10 cellular contexts compared by ENCODE assay signal in genomic region chr14:58898655-58899316, GRCh38.
A peak's percentile ranks its signal among the peaks of the same experiment; 100 is the strongest.
DNase-seq lines count a peak whose midpoint lies in the region; ATAC-seq and TF ChIP-seq lines count a peak whose summit lies in the region.
"Had no signal": no experiment of that assay in that cellular context is flagged by ENCODE, and none has a peak within 500 bp of the region (broad histone marks: within the 10 kb centered on the region; RNA-seq: fewer than 3 reads in every experiment).

No MANE protein-coding gene starts in this region.

- H3K4me1 ChIP-seq in upper lobe of right lung, result peaks cover 5% of the 10 kb centered on the region

- no peak for TF ChIP-seq CTCF in epithelial cell of proximal tubule (conservative IDR thresholded peaks at IDR 0.05; ENCODE audit: low read depth, low read length)
- no peak for TF ChIP-seq CTCF in upper lobe of right lung (IDR thresholded peaks at IDR 0.05)

- H3K27ac ChIP-seq in upper lobe of right lung, result no peak overlapping the region

- no peaks in the 10 kb centered on the region for H3K27me3 ChIP-seq in upper lobe of right lung

- intact Hi-C loops in upper lobe of right lung (cut with DNase I) (no loop called here), head of caudate nucleus (cut with DNase I) (no loop called here)

- no peaks in the 10 kb centered on the region for H3K9me3 ChIP-seq in upper lobe of right lung

- no peak for ATAC-seq in upper lobe of right lung

- peak; percentile 28 for DNase-seq in COLO829 (ENCODE audit: low spot score)
- DNase-seq in NCI-H226, result peak; percentile 87
- peak; percentile 64 for DNase-seq in epithelial cell of proximal tubule (ENCODE audit: low read depth)
- DNase-seq in myocyte (ENCODE audit: low read depth), result peak; percentile 67
- DNase-seq in NCI-H82 treated with DMSO at 0.1 percent for 48 hours (lab: John Stamatoyannopoulos, UW; ENCODE audit: unreplicated experiment), result no peak
- no peak for DNase-seq in DMS 273 treated with DMSO at 0.1 percent for 48 hours (lab: John Stamatoyannopoulos, UW)
- DNase-seq in upper lobe of right lung, result no peak
- no peak for DNase-seq in head of caudate nucleus
- DNase-seq: activated CD4-positive, alpha-beta T cell treated with anti-CD3 and anti-CD28 coated beads for 1 hour; hippocampal formation had no signal

- H3K4me3 ChIP-seq in epithelial cell of proximal tubule (ENCODE audit: low read depth, low read length), result no peak overlapping the region
- no peak overlapping the region for H3K4me3 ChIP-seq in upper lobe of right lung

- no peaks in the 10 kb centered on the region for H3K36me3 ChIP-seq in upper lobe of right lung

Comparison
In these comparisons a context has a peak if more than half of its experiments do, and no peak if none do; other contexts are left out.
1. DNase-seq: peak in COLO829 (single experiment), NCI-H226 (single experiment), epithelial cell of proximal tubule (single experiment) and myocyte (single experiment); none in NCI-H82 treated with DMSO at 0.1 percent for 48 hours (single experiment), DMS 273 treated with DMSO at 0.1 percent for 48 hours (single experiment), upper lobe of right lung (single experiment) and head of caudate nucleus (0 of 42).